16 cellular contexts compared by ENCODE assay signal in the genomic region with DNA sequence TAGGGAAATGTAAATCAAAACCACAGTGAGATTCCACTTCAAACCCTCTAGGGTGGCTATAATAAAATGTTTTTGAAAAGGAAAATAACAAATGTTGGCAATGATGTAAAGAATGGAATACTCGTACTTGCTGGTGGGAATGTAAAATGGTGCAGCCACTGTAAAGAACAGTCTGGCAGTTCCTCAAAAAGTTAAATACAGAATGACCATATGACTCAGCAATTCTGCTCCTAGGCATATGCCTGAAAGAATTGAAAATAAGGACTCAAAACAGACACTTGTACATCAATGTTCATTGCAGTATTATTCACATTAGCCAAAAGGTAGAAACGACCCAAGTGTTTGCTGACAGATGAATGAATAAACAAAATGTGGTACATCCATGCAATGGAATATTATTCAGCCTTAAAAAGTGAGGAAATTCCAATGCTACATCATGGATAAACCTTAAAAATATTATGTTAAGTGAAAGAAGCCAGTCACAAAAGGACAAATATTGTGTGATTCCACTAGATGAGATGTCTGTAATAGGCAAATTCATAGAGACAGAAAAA. TPM values are rescaled to one million over a fixed set of nuclear protein-coding genes. Genes with fewer than 3 reads are reported as not detected.
DNase-seq lines count a peak whose midpoint lies in the region; ATAC-seq, FAIRE-seq and TF ChIP-seq lines count a peak whose summit lies in the region.
"Had no signal": no experiment of that assay in that cellular context is flagged by ENCODE, and none has a peak within 500 bp of the region (broad histone marks: within the 10 kb centered on the region; RNA-seq: fewer than 3 reads in every experiment).

No MANE protein-coding gene starts in this region.

- 0 out of 3 replicates have a peak, but pooled peaks cover 4% of the 10 kb centered on the region for H3K9me3 ChIP-seq in A549
- H3K9me3 ChIP-seq: SJSA1 had no signal

- TF ChIP-seq RAD21 in A549 (conservative IDR thresholded peaks at IDR 0.05 in 1 of 2, IDR thresholded peaks at IDR 0.05 in 1 of 2) = no peak

- H3K27ac Mint-ChIP-seq in immature natural killer cell = no peak overlapping the region

- H3K4me3 ChIP-seq in A549 = no peak overlapping the region
- H3K4me3 ChIP-seq: SJSA1 had no signal

- no peak for TF ChIP-seq EP300 in A549 (IDR thresholded peaks at IDR 0.05)

- POLR2A ChIA-PET in A549 (lab: Yijun Ruan, JAX) = no interaction called here

- 47% methylated on average over 2 of the region's 2 CpGs for WGBS in A549 (ENCODE audit: missing lambda C conversion rate)

- peaks cover 0 to 5% of the 10 kb centered on the region in 2 donors for H3K4me1 Mint-ChIP-seq in immature natural killer cell

- H3K36me3 Mint-ChIP-seq in immature natural killer cell = no peaks in the 10 kb centered on the region
- H3K36me3 Mint-ChIP-seq: CD14-positive monocyte had no signal

- H3K27me3 Mint-ChIP-seq in immature natural killer cell (ENCODE audit: low read depth in 3 of 3) = peaks cover 0 to 5% (median 1%) of the 10 kb centered on the region in 3 donors

- no peak overlapping the region for H3K27ac ChIP-seq in A549
- H3K27ac ChIP-seq: RWPE1, SJSA1 had no signal

- peaks cover 8% of the 10 kb centered on the region; the same call in 2 of the 3 replicates for H3K4me1 ChIP-seq in A549

- no peak overlapping the region for H3K4me3 Mint-ChIP-seq in immature natural killer cell

- H3K4me2 ChIP-seq in A549 = no peak overlapping the region

- CTCF ChIA-PET in A549 (lab: Yijun Ruan, JAX) = interaction anchor here (2.5 kb wide), 1 partner anchor 9 kb away, joined by 15 read pairs; the partner anchor contains the start of gene SPATA2

- no peak for DNase-seq in A549 (ENCODE audit: low read depth in 1 of 2, low spot score in 1 of 2)
- no peak for DNase-seq in GM12891 (ENCODE audit: insufficient read length, low spot score)
- peak; percentile 39 for DNase-seq in MV-4-11 (lab: John Stamatoyannopoulos, UW)
- DNase-seq in RPMI8226 = peak; percentile 12
- no peak for DNase-seq in foreskin melanocyte
- DNase-seq in activated naive CD4-positive, alpha-beta T cell treated with Interleukin-2 at 50 U/mL for 16 hours = no peak
- DNase-seq in activated CD4-positive, CD25-positive, alpha-beta regulatory T cell treated with anti-CD3 and anti-CD28 coated beads, Interleukin-2, amount 50 U/mL, for 72 hours = no peak
- no peak for DNase-seq in immature natural killer cell
- DNase-seq: COR-L47, NCI-H1092 treated with DMSO at 0.1 percent for 48 hours, NCI-H2081 treated with DMSO at 0.1 percent for 48 hours, NCI-H524 had no signal

- no peak for ATAC-seq in A549
- ATAC-seq: HCT116 had no signal

- no peaks in the 10 kb centered on the region for H3K9me3 Mint-ChIP-seq in immature natural killer cell
- H3K9me3 Mint-ChIP-seq: CD14-positive monocyte had no signal

- no peak for TF ChIP-seq CTCF in A549 (IDR thresholded peaks at IDR 0.05)

- no peak for TF ChIP-seq POLR2A in A549 (IDR thresholded peaks at IDR 0.05; ENCODE audit: low read length)
- TF ChIP-seq POLR2A in GM12891 (IDR thresholded peaks at IDR 0.05; ENCODE audit: low read depth, low read length) = no peak

- FAIRE-seq in A549 (lab: Jason Lieb, UNC) = no peak
- no peak for FAIRE-seq in GM12891 (lab: Jason Lieb, UNC)

TF ChIP-seq in A549, 52 proteins besides CTCF, POLR2A, EP300 and RAD21:
- no peak for TF ChIP-seq CBX8 (IDR thresholded peaks at IDR 0.05)
- peak; percentile 91 for TF ChIP-seq MAFK (IDR thresholded peaks at IDR 0.05; ENCODE audit: partially characterized antibody)
- TF ChIP-seq NFE2L2 (conservative IDR thresholded peaks at IDR 0.05; ENCODE audit: low read length) = peak; percentile 83
TF ChIP-seq in A549: peak in this region for 2.

TF ChIP-seq in GM12891, 5 proteins besides CTCF, POLR2A, EP300 and RAD21:
- TF ChIP-seq PAX5 (IDR thresholded peaks at IDR 0.05; ENCODE audit: insufficient read depth, low read length, severe bottlenecking) = no peak
- TF ChIP-seq SPI1 (IDR thresholded peaks at IDR 0.05; ENCODE audit: low read depth, low read length) = peak; percentile 51

RNA-seq across cellular contexts. Expression of gene RNF114, which starts 10.2 kb away (rescaled TPM):
- 44.8 and 67.8 TPM in 2 replicates for polyA plus RNA-seq in A549 (2011; rRNA removed)
- polyA plus RNA-seq in A549 (2012; cell fraction: cytosol; rRNA removed) = 68.9 and 80.2 TPM in 2 replicates
- polyA plus RNA-seq in A549 (2012; cell fraction: nucleus; rRNA removed) = 101 and 123 TPM in 2 replicates
- polyA plus RNA-seq in A549 (2017; fragmentation: RNase III; extraction: RNeasy Plus Mini Kit Qiagen cat#74134 plus additional on column Dnase treatment) = 43.1 to 47.0 TPM (median 44.0 TPM) in 3 replicates
- polyA minus RNA-seq in A549 (2011; rRNA and poly(A)+ RNA removed) = 42.6 and 51.8 TPM in 2 replicates
- 44.1 TPM for polyA plus RNA-seq in GM12891 (2012; ENCODE audit: low read depth, missing spikeins)
- 100 to 1,000 TPM in 1 of 3 donors, 10 to 100 TPM in 2; 87.1 to 104 (median 97.6) TPM for polyA plus RNA-seq in immature natural killer cell

RNA-seq across cellular contexts. Expression of gene SPATA2, which starts 10.6 kb away (rescaled TPM):
- 4.9 and 5.1 TPM in 2 replicates for polyA plus RNA-seq in A549 (2011; rRNA removed)
- 6.2 and 8.5 TPM in 2 replicates for polyA plus RNA-seq in A549 (2012; cell fraction: cytosol; rRNA removed)
- polyA plus RNA-seq in A549 (2012; cell fraction: nucleus; rRNA removed) = 11.2 and 14.5 TPM in 2 replicates
- polyA plus RNA-seq in A549 (2017; fragmentation: RNase III; extraction: RNeasy Plus Mini Kit Qiagen cat#74134 plus additional on column Dnase treatment) = 4.7 to 5.1 TPM (median 4.7 TPM) in 3 replicates
- 6.7 and 8.6 TPM in 2 replicates for polyA minus RNA-seq in A549 (2011; rRNA and poly(A)+ RNA removed)
- polyA plus RNA-seq in GM12891 (2012; ENCODE audit: low read depth, missing spikeins) = 5.6 TPM
- 1 to 10 TPM; 1.2 to 5.3 (median 2.2) TPM for polyA plus RNA-seq in immature natural killer cell

RNA-seq across cellular contexts. Expression of gene SNAI1, which starts 56.8 kb away (rescaled TPM):
- polyA plus RNA-seq in A549 (2011; rRNA removed) = 7.0 and 7.2 TPM in 2 replicates
- polyA plus RNA-seq in A549 (2012; cell fraction: cytosol; rRNA removed) = 14.0 and 21.4 TPM in 2 replicates
- polyA plus RNA-seq in A549 (2012; cell fraction: nucleus; rRNA removed) = 22.7 and 28.4 TPM in 2 replicates
- polyA plus RNA-seq in A549 (2017; fragmentation: RNase III; extraction: RNeasy Plus Mini Kit Qiagen cat#74134 plus additional on column Dnase treatment) = 8.0 to 11.1 TPM (median 10.7 TPM) in 3 replicates
- polyA minus RNA-seq in A549 (2011; rRNA and poly(A)+ RNA removed) = 3.8 and 6.0 TPM in 2 replicates
- polyA plus RNA-seq in GM12891 (2012; ENCODE audit: low read depth, missing spikeins) = 0.42 TPM
- under 1 TPM in 2 of 3 donors, not detected in 1; 0.36 to 0.68 TPM for polyA plus RNA-seq in immature natural killer cell

Comparison
In these comparisons a context has a peak if more than half of its experiments do, and no peak if none do; other contexts are left out.
1. DNase-seq: peak in MV-4-11 (single experiment) and RPMI8226 (single experiment); none in A549 (0 of 2), GM12891 (single experiment), foreskin melanocyte (single experiment), activated naive CD4-positive, alpha-beta T cell treated with Interleukin-2 at 50 U/mL for 16 hours (single experiment), activated CD4-positive, CD25-positive, alpha-beta regulatory T cell treated with anti-CD3 and anti-CD28 coated beads, Interleukin-2, amount 50 U/mL, for 72 hours (single experiment) and immature natural killer cell (0 of 3).
2. RNA of gene SNAI1, which starts 56.8 kb away (polyA plus RNA-seq): 7.0 to 28.4 TPM in A549; 0.36 to 0.68 TPM in immature natural killer cell; every median in the first group is over 4 times any median in the second.